In the genomic region with DNA sequence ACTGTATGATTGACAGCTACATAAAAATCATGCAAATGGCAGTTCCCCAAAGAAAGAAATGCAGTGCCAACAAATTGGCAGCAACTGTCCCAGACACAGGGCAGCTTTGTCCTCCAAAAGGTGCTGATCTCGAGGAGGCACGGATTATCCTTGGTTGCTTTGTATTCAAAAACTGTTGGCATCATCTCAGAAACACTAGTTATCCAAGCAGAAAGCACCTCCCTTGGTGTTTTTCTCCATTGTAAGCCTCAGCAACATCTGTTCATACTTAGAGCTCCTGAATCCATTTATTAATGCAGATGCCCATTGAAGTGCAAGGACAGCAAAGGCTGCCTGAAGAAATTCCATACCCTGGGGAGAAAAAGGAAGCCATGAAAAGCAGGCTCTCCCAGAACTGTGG, we compare ENCODE assay signal across 20 cellular contexts. TPM values are rescaled to one million over a fixed set of nuclear protein-coding genes. Genes with fewer than 3 reads are reported as not detected.
A peak's percentile ranks its signal among the peaks of the same experiment; 100 is the strongest.
DNase-seq lines count a peak whose midpoint lies in the region; ATAC-seq and TF ChIP-seq lines count a peak whose summit lies in the region.
"Had no signal": no experiment of that assay in that cellular context is flagged by ENCODE, and none has a peak within 500 bp of the region (broad histone marks: within the 10 kb centered on the region; RNA-seq: fewer than 3 reads in every experiment).

No MANE protein-coding gene starts in this region.

- no TSS peak for BruUV-seq in A673 (replicated peaks; lab: Mats Ljungman, UMichigan)

- peaks cover 29% of the 10 kb centered on the region for H3K4me1 ChIP-seq in A673 (ENCODE audit: insufficient read depth, low read length, poor library complexity, severe bottlenecking)
- H3K4me1 ChIP-seq: BE2C, HAP-1 had no signal

- CTCF ChIA-PET in A673 (lab: Charles Lee) = no interaction called here

- TF ChIP-seq CTCF in A673 (conservative IDR thresholded peaks at IDR 0.05; ENCODE audit: low read depth, low read length) = no peak

- peaks cover 13% of the 10 kb centered on the region for H3K9me3 ChIP-seq in A673 (ENCODE audit: low read depth, low read length, poor library complexity, severe bottlenecking)
- H3K9me3 ChIP-seq: BE2C, HAP-1 had no signal

- no peak overlapping the region for H3K4me3 ChIP-seq in A673 (ENCODE audit: low read depth, low read length, poor library complexity, severe bottlenecking)
- H3K4me3 ChIP-seq: GM23248, HAP-1, K562 had no signal

- ATAC-seq in HG02763 (IDR thresholded peaks at IDR 0.05; ENCODE audit: unreplicated experiment) (no peak), GM19452 (IDR thresholded peaks at IDR 0.05; ENCODE audit: unreplicated experiment) (no peak), HG02938 (IDR thresholded peaks at IDR 0.05; ENCODE audit: unreplicated experiment) (no peak)
- ATAC-seq: K562 had no signal

- H3K27ac ChIP-seq in A673 (ENCODE audit: low read depth, low read length, poor library complexity, severe bottlenecking) = no peak overlapping the region
- H3K27ac ChIP-seq: GM23248 had no signal

- POLR2A ChIA-PET in A673 (lab: Charles Lee; ENCODE audit: low non-redundant PET) = no interaction called here

- H3K27me3 ChIP-seq in A673 (replicated peaks; ENCODE audit: insufficient read depth, low read depth, low read length, poor library complexity) = no peaks in the 10 kb centered on the region
- H3K27me3 ChIP-seq: BE2C had no signal

- intact Hi-C loops in A673 (cut with micrococcal nuclease; ENCODE audit: unreplicated experiment) (no loop called here), cardiac septum (cut with DNase I) (no loop called here)

- peak; percentile 51 for DNase-seq in A673 (ENCODE audit: low spot score)
- peak; percentile 69 for DNase-seq in DMS 273 (lab: John Stamatoyannopoulos, UW; ENCODE audit: unreplicated experiment)
- DNase-seq in NCI-H446 (lab: John Stamatoyannopoulos, UW) = peak; percentile 32 to 66
- DNase-seq in NCI-H82 (lab: John Stamatoyannopoulos, UW) = peak; percentile 87
- no peak for DNase-seq in cardiac septum (ENCODE audit: low spot score)
- DNase-seq: ACHN; BE2C; C1 segment of cervical spinal cord; CD4-positive, CD25-positive, alpha-beta regulatory T cell; CD8-positive, alpha-beta memory T cell; COR-L47; GM23248; IMR-90 had no signal

- H3K36me3 ChIP-seq in A673 (ENCODE audit: insufficient read depth, low read length, poor library complexity, severe bottlenecking) = no peaks in the 10 kb centered on the region
- H3K36me3 ChIP-seq: BE2C, HAP-1 had no signal

RNA-seq across cellular contexts. Expression of a gene that starts 1.1 kb away (rescaled TPM):
- not detected in 2 replicates for total RNA-seq in A673 (2021)
- total RNA-seq in cardiac septum = not detected
- total RNA-seq: A172; CD4-positive, CD25-positive, alpha-beta regulatory T cell; CD8-positive, alpha-beta memory T cell; GM23248; H4; IMR-90; K562 had no signal
